ENCODE assay signal across 8 cellular contexts in the genomic region with DNA sequence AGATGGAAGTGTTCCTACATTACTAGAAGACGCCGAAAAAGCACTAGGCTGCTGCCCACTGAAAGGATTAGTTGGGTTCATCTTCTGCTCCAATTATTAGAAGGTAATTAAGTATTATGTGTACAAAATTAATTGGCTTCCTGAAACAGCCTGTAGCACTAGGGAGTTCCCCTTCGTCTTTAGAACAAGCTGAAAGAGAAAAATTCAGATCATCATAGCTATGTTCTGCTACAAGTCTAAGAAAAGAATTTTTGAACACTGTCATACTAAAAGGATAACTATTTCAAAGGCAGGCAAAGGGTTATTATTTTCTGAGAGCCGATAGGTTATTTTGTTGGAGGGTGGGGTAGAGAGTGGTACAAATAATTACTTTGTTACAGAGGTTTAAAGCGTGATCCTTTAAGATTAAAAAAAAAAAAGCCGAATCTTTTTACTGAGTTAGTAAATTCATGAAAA.
DNase-seq lines count a peak whose midpoint lies in the region; TF ChIP-seq lines count a peak whose summit lies in the region.

Gene MCM3AP, minus strand, starts transcription at position 406 of the 456 bp plus-strand sequence. Its CDS starts 325 bp downstream, at position 81.

- no peak for TF ChIP-seq POLR2A in NB4 (IDR thresholded peaks at IDR 0.05; ENCODE audit: extremely low read depth, insufficient read length)

- H3K27ac ChIP-seq in duodenal mucosa (ENCODE audit: low read depth, low read length), result peak within 1 kb of the TSS; percentile 94
- H3K27ac ChIP-seq in mucosa of rectum (ENCODE audit: low read depth in 2 of 2, low read length in 2 of 2), result peak within 1 kb of the TSS; percentile 95 to 96

- H3K9ac ChIP-seq in duodenal mucosa (ENCODE audit: low read depth in 1 of 2, low read length in 2 of 2) (peak within 1 kb of the TSS; percentile 75 to 88), mucosa of rectum (ENCODE audit: low read depth in 1 of 2, low read length in 2 of 2) (peak within 1 kb of the TSS; percentile 80 to 91)

- H3K27me3 ChIP-seq in duodenal mucosa (ENCODE audit: control insufficient read depth in 1 of 2, insufficient read depth in 2 of 2, low read length in 2 of 2), result no peaks in the 10 kb centered on the region
- no peaks in the 10 kb centered on the region for H3K27me3 ChIP-seq in mucosa of rectum (ENCODE audit: control insufficient read depth in 2 of 2, insufficient read depth in 2 of 2, low read length in 2 of 2)

- H3K4me3 ChIP-seq in AG09309 (ENCODE audit: control insufficient read depth, low read depth, low read length) (peak within 1 kb of the TSS; percentile 74), NB4 (ENCODE audit: low read depth, low read length) (peak within 1 kb of the TSS; percentile 93), duodenal mucosa (ENCODE audit: low read depth in 1 of 2, low read length in 2 of 2) (peak within 1 kb of the TSS; percentile 84 to 87), mucosa of rectum (ENCODE audit: low read length in 2 of 2) (peak within 1 kb of the TSS; percentile 82 to 96)

- H3K9me3 ChIP-seq in duodenal mucosa (ENCODE audit: control insufficient read depth in 1 of 2, low read length in 2 of 2), result no peaks in the 10 kb centered on the region
- no peaks in the 10 kb centered on the region for H3K9me3 ChIP-seq in mucosa of rectum (ENCODE audit: control insufficient read depth in 2 of 2, low read length in 2 of 2)

- TF ChIP-seq CTCF in AG09309 (IDR thresholded peaks at IDR 0.05; ENCODE audit: control insufficient read depth, insufficient read depth, low read depth, low read length, missing control alignments) (no peak), NB4 (IDR thresholded peaks at IDR 0.05; ENCODE audit: low read depth, low read length) (no peak)

- H3K36me3 ChIP-seq in duodenal mucosa (ENCODE audit: control insufficient read depth in 1 of 2, insufficient read depth in 2 of 2, low read length in 2 of 2), result peaks cover 6 to 17% of the 10 kb centered on the region in 2 donors
- H3K36me3 ChIP-seq in mucosa of rectum (ENCODE audit: control insufficient read depth in 2 of 2, insufficient read depth in 2 of 2, low read length in 2 of 2), result peaks cover 15 to 20% of the 10 kb centered on the region in 2 donors

- H3K4me1 ChIP-seq in duodenal mucosa (ENCODE audit: control insufficient read depth in 1 of 2, insufficient read depth in 2 of 2, low read length in 2 of 2), result peaks cover 23 to 42% of the 10 kb centered on the region in 2 donors
- H3K4me1 ChIP-seq in mucosa of rectum (ENCODE audit: control insufficient read depth in 2 of 2, insufficient read depth in 2 of 2, low read length in 2 of 2), result peaks cover 26 to 40% of the 10 kb centered on the region in 2 donors

- DNase-seq in AG09309 (ENCODE audit: low read depth) (no peak), NB4 (ENCODE audit: low read depth) (no peak), Kasumi-1 (lab: John Stamatoyannopoulos, UW) (no peak), NCI-H1436 (lab: John Stamatoyannopoulos, UW) (no peak), NCI-H1694 treated with DMSO at 0.1 percent for 48 hours (lab: John Stamatoyannopoulos, UW) (no peak)
- no peak for DNase-seq in stimulated activated CD4-positive, alpha-beta T cell treated with anti-CD3 and anti-CD28 coated beads, Interleukin-4, amount 100 ng/mL, for 1 hour
